ENCODE assay signal across 8 cellular contexts in genomic region chr6:27547157-27548075, GRCh38.
DNase-seq lines count a peak whose midpoint lies in the region; ATAC-seq and TF ChIP-seq lines count a peak whose summit lies in the region.

No MANE protein-coding gene starts in this region.

- H3K4me3 Mint-ChIP-seq in activated naive CD8-positive, alpha-beta T cell treated with anti-CD3 and anti-CD28 coated beads for 36 hours: peak overlapping the region; percentile 40
- H3K4me3 Mint-ChIP-seq in mesothelial cell of epicardium: peak overlapping the region; percentile 76

- peaks cover 33% of the 10 kb centered on the region for H3K9me3 Mint-ChIP-seq in activated naive CD8-positive, alpha-beta T cell treated with anti-CD3 and anti-CD28 coated beads for 36 hours
- no peaks in the 10 kb centered on the region for H3K9me3 Mint-ChIP-seq in mesothelial cell of epicardium

- TF ChIP-seq CTCF in mesothelial cell of epicardium (IDR thresholded peaks at IDR 0.05; ENCODE audit: unreplicated experiment): no peak

- peaks cover 96% of the 10 kb centered on the region for H3K27me3 Mint-ChIP-seq in activated naive CD8-positive, alpha-beta T cell treated with anti-CD3 and anti-CD28 coated beads for 36 hours
- H3K27me3 Mint-ChIP-seq in mesothelial cell of epicardium (ENCODE audit: low read depth): peaks cover 43% of the 10 kb centered on the region

- peak overlapping the region; percentile 56 for H3K27ac Mint-ChIP-seq in activated naive CD8-positive, alpha-beta T cell treated with anti-CD3 and anti-CD28 coated beads for 36 hours
- H3K27ac Mint-ChIP-seq in mesothelial cell of epicardium: no peak overlapping the region

- DNase-seq in NCI-H510A treated with DMSO at 0.1 percent for 48 hours (lab: John Stamatoyannopoulos, UW) (peak; percentile 27), NCI-H510A (lab: John Stamatoyannopoulos, UW) (no peak), NCI-H2081 (lab: John Stamatoyannopoulos, UW) (peak; percentile 53 to 78), mesothelial cell of epicardium (ENCODE audit: low spot score in 2 of 2, unreplicated experiment in 2 of 2) (no peak), GF-D8 (lab: John Stamatoyannopoulos, UW) (no peak)
- DNase-seq in activated naive CD8-positive, alpha-beta T cell treated with anti-CD3 and anti-CD28 coated beads for 36 hours: peak; percentile 52

- ATAC-seq in GM18520 (IDR thresholded peaks at IDR 0.05; ENCODE audit: unreplicated experiment): no peak
- no peak for ATAC-seq in HG03025 (IDR thresholded peaks at IDR 0.05; ENCODE audit: low FRiP score, unreplicated experiment)

- H3K4me1 Mint-ChIP-seq in activated naive CD8-positive, alpha-beta T cell treated with anti-CD3 and anti-CD28 coated beads for 36 hours: peaks cover 21% of the 10 kb centered on the region
- H3K4me1 Mint-ChIP-seq in mesothelial cell of epicardium: peaks cover 22% of the 10 kb centered on the region

- peaks cover 9% of the 10 kb centered on the region for H3K36me3 Mint-ChIP-seq in activated naive CD8-positive, alpha-beta T cell treated with anti-CD3 and anti-CD28 coated beads for 36 hours
- no peaks in the 10 kb centered on the region for H3K36me3 Mint-ChIP-seq in mesothelial cell of epicardium

Comparison
In these comparisons a context has a peak if more than half of its experiments do, and no peak if none do; other contexts are left out.
1. DNase-seq: peak in NCI-H510A treated with DMSO at 0.1 percent for 48 hours (single experiment), NCI-H2081 (2 of 2) and activated naive CD8-positive, alpha-beta T cell treated with anti-CD3 and anti-CD28 coated beads for 36 hours (single experiment); none in NCI-H510A (single experiment), mesothelial cell of epicardium (0 of 2) and GF-D8 (single experiment).